In the genomic region with DNA sequence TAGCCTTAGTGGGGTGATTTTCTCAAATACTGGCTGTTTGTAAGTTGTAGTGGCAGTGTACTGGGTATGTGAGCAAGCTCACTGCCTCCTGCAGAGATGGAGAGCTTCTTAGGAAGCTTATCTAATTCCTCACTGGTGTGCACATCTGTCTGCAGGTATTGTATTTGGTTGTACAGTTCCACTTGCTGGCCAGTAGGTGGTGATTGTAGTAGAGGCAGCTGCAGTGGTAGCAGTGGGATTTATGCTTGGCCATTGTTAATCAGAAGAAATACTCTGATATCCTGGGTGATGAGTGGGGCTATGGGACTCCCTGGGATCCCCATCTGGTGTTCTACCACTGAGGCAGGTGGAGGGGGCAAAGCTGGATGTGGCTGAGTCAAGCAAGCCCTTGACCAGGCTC, we compare ENCODE assay signal across 16 cellular contexts.
DNase-seq lines count a peak whose midpoint lies in the region; ATAC-seq and TF ChIP-seq lines count a peak whose summit lies in the region.
"Had no signal": no experiment of that assay in that cellular context is flagged by ENCODE, and none has a peak within 500 bp of the region (broad histone marks: within the 10 kb centered on the region; RNA-seq: fewer than 3 reads in every experiment).

No MANE protein-coding gene starts in this region.

- no peaks in the 10 kb centered on the region for H3K9me3 ChIP-seq in mammary epithelial cell (replicated peaks; ENCODE audit: insufficient read depth, low read length)
- peaks cover 0 to 4% (median 0%) of the 10 kb centered on the region in 4 donors for H3K9me3 ChIP-seq in liver (ENCODE audit: control insufficient read depth in 4 of 4, low read length in 3 of 4)

- no peaks in the 10 kb centered on the region for H4K20me1 ChIP-seq in mammary epithelial cell (ENCODE audit: insufficient read depth, low read length)

- intact Hi-C loops in mammary epithelial cell (cut with micrococcal nuclease), result no loop called here

- no peaks in the 10 kb centered on the region for H3K79me2 ChIP-seq in mammary epithelial cell (ENCODE audit: insufficient read depth, low read length)

- CTCF ChIA-PET in mammary epithelial cell (lab: Charles Lee; ENCODE audit: low non-redundant PET), result interaction anchor here (0.6 to 0.7 kb wide), 2 partner anchors 39 to 100 kb away, joined by 4 to 5 read pairs; no protein-coding TSS in a partner anchor

- TF ChIP-seq CTCF in GM12864 (IDR thresholded peaks at IDR 0.05; ENCODE audit: low read depth, low read length, missing control alignments) (peak; percentile 45), mammary epithelial cell (conservative IDR thresholded peaks at IDR 0.05 in 1 of 2, IDR thresholded peaks at IDR 0.05 in 1 of 2; ENCODE audit: extremely low read depth in 1 of 2, insufficient read depth in 1 of 2, low read depth in 1 of 2, low read length in 2 of 2) (peak; percentile 56 to 61), liver (IDR thresholded peaks at IDR 0.05; ENCODE audit: low read depth, low read length, missing input control) (no peak)

- H3K36me3 ChIP-seq in mammary epithelial cell (ENCODE audit: insufficient read depth, low read length), result no peaks in the 10 kb centered on the region
- no peaks in the 10 kb centered on the region for H3K36me3 ChIP-seq in liver (ENCODE audit: control insufficient read depth in 4 of 4, insufficient read depth in 3 of 4, low read depth in 1 of 4, low read length in 3 of 4)
- H3K36me3 ChIP-seq: lower lobe of right lung had no signal

- H3K9ac ChIP-seq in mammary epithelial cell (ENCODE audit: insufficient read depth, low read length) (no peak overlapping the region), liver (ENCODE audit: low read depth in 1 of 2, low read length in 2 of 2) (no peak overlapping the region)

- peak; percentile 52 for ATAC-seq in HG03175 (IDR thresholded peaks at IDR 0.05; ENCODE audit: unreplicated experiment)
- ATAC-seq: lower lobe of right lung; stimulated activated naive CD8-positive, alpha-beta T cell treated with anti-CD3 and anti-CD28 coated beads, Interleukin-15, amount 100 ng/mL, for 72 hours had no signal

- no peak overlapping the region for H3K4me2 ChIP-seq in mammary epithelial cell (ENCODE audit: insufficient read depth, low read depth, low read length)

- H3K27me3 ChIP-seq in mammary epithelial cell (ENCODE audit: insufficient read depth, low read length) (no peaks in the 10 kb centered on the region), liver (ENCODE audit: control insufficient read depth in 4 of 4, insufficient read depth in 4 of 4, low read length in 3 of 4) (no peaks in the 10 kb centered on the region)

- peak; percentile 13 to 51 for TF ChIP-seq RAD21 in liver (IDR thresholded peaks at IDR 0.05)

- H3K27ac ChIP-seq in mammary epithelial cell (ENCODE audit: insufficient read depth, low read depth, low read length) (no peak overlapping the region), liver (ENCODE audit: low read depth in 1 of 2, low read length in 2 of 2) (no peak overlapping the region)
- H3K27ac ChIP-seq: lower lobe of right lung had no signal

- no peak overlapping the region for H2AFZ ChIP-seq in mammary epithelial cell (ENCODE audit: low read depth, low read length)

- DNase-seq in GM12864 (ENCODE audit: low read depth) (no peak), mammary epithelial cell (no peak), T-helper 9 cell (no peak), AG08396 (ENCODE audit: low spot score) (no peak), midbrain (lab: John Stamatoyannopoulos, UW) (no peak)
- DNase-seq in stimulated activated naive CD4-positive, alpha-beta T cell (lab: John Stamatoyannopoulos, UW), result no peak
- DNase-seq: activated CD4-positive, alpha-beta T cell treated with anti-CD3 and anti-CD28 coated beads, Interleukin-2, amount 10 ng/mL, durations not matched to agents 7 days and 5 days; aorta; CD4-positive, alpha-beta T cell; lower lobe of right lung; MV-4-11; NCI-H2227 treated with DMSO at 0.1 percent for 48 hours; OCI-M1; stimulated activated naive CD8-positive, alpha-beta T cell treated with anti-CD3 and anti-CD28 coated beads, Interleukin-15, amount 100 ng/mL, for 72 hours had no signal

- in situ Hi-C loops in mammary epithelial cell (cut with MboI; ENCODE audit: low sequenced_read_pairs in 2 of 2), result no loop called here

- dilution Hi-C loops in mammary epithelial cell (cut with HindIII; ENCODE audit: low sequenced_read_pairs), result no loop called here

- BruUV-seq in mammary epithelial cell (replicated peaks; lab: Mats Ljungman, UMichigan), result no TSS peak

- H3K4me3 ChIP-seq in GM12864 (ENCODE audit: low read depth, low read length) (no peak overlapping the region), mammary epithelial cell (replicated peaks in 1 of 3; ENCODE audit: insufficient read depth in 1 of 3, low read depth in 2 of 3, low read length in 3 of 3) (no peak overlapping the region), liver (ENCODE audit: low read depth in 1 of 3, low read length in 3 of 3) (no peak overlapping the region)
- H3K4me3 ChIP-seq: lower lobe of right lung had no signal

- H3K4me1 ChIP-seq in mammary epithelial cell (ENCODE audit: insufficient read depth, low read length), result no peaks in the 10 kb centered on the region
- no peaks in the 10 kb centered on the region for H3K4me1 ChIP-seq in liver (ENCODE audit: control insufficient read depth in 4 of 4, insufficient read depth in 4 of 4, low read length in 3 of 4)
- H3K4me1 ChIP-seq: lower lobe of right lung had no signal

TF ChIP-seq in liver, 16 proteins besides CTCF, POLR2A, EP300 and RAD21:
- TF ChIP-seq HNF4A (conservative IDR thresholded peaks at IDR 0.05), result no peak
- TF ChIP-seq, protein P1, sequence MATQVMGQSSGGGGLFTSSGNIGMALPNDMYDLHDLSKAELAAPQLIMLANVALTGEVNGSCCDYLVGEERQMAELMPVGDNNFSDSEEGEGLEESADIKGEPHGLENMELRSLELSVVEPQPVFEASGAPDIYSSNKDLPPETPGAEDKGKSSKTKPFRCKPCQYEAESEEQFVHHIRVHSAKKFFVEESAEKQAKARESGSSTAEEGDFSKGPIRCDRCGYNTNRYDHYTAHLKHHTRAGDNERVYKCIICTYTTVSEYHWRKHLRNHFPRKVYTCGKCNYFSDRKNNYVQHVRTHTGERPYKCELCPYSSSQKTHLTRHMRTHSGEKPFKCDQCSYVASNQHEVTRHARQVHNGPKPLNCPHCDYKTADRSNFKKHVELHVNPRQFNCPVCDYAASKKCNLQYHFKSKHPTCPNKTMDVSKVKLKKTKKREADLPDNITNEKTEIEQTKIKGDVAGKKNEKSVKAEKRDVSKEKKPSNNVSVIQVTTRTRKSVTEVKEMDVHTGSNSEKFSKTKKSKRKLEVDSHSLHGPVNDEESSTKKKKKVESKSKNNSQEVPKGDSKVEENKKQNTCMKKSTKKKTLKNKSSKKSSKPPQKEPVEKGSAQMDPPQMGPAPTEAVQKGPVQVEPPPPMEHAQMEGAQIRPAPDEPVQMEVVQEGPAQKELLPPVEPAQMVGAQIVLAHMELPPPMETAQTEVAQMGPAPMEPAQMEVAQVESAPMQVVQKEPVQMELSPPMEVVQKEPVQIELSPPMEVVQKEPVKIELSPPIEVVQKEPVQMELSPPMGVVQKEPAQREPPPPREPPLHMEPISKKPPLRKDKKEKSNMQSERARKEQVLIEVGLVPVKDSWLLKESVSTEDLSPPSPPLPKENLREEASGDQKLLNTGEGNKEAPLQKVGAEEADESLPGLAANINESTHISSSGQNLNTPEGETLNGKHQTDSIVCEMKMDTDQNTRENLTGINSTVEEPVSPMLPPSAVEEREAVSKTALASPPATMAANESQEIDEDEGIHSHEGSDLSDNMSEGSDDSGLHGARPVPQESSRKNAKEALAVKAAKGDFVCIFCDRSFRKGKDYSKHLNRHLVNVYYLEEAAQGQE (IDR thresholded peaks at IDR 0.05), result no peak
- TF ChIP-seq TAF1 (conservative IDR thresholded peaks at IDR 0.05), result no peak
- TF ChIP-seq NR2F2 (IDR thresholded peaks at IDR 0.05), result no peak
- TF ChIP-seq, protein P2, sequence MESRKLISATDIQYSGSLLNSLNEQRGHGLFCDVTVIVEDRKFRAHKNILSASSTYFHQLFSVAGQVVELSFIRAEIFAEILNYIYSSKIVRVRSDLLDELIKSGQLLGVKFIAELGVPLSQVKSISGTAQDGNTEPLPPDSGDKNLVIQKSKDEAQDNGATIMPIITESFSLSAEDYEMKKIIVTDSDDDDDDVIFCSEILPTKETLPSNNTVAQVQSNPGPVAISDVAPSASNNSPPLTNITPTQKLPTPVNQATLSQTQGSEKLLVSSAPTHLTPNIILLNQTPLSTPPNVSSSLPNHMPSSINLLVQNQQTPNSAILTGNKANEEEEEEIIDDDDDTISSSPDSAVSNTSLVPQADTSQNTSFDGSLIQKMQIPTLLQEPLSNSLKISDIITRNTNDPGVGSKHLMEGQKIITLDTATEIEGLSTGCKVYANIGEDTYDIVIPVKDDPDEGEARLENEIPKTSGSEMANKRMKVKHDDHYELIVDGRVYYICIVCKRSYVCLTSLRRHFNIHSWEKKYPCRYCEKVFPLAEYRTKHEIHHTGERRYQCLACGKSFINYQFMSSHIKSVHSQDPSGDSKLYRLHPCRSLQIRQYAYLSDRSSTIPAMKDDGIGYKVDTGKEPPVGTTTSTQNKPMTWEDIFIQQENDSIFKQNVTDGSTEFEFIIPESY (IDR thresholded peaks at IDR 0.05), result no peak
- TF ChIP-seq YY1 (IDR thresholded peaks at IDR 0.05), result no peak
- no peak for TF ChIP-seq JUND (IDR thresholded peaks at IDR 0.05)
